In genomic region chr22:46031965-46032851, GRCh38 we compare ENCODE assay signal across 20 cellular contexts. TPM values are rescaled to one million over a fixed set of nuclear protein-coding genes. Genes with fewer than 3 reads are reported as not detected.
DNase-seq lines count a peak whose midpoint lies in the region; ATAC-seq and TF ChIP-seq lines count a peak whose summit lies in the region.
"Had no signal": no experiment of that assay in that cellular context is flagged by ENCODE, and none has a peak within 500 bp of the region (broad histone marks: within the 10 kb centered on the region; RNA-seq: fewer than 3 reads in every experiment).

No MANE protein-coding gene starts in this region.

- 77 to 86% methylated on average over 9 to 13 of the region's 13 CpGs for WGBS in endodermal cell (ENCODE audit: insufficient coverage in 1 of 2, insufficient read length in 1 of 2), 2 experiments

- H3K27me3 ChIP-seq in right atrium auricular region (no peaks in the 10 kb centered on the region), endodermal cell (ENCODE audit: control insufficient read depth, insufficient read depth, low read length, poor library complexity, severe bottlenecking) (peaks cover 15% of the 10 kb centered on the region)

- peaks cover 5% of the 10 kb centered on the region for H3K4me1 Mint-ChIP-seq in endodermal cell
- peaks cover 18% of the 10 kb centered on the region for H3K4me1 Mint-ChIP-seq in nephron

- TF ChIP-seq CTCF in right atrium auricular region (IDR thresholded peaks at IDR 0.05): no peak
- no peak for TF ChIP-seq CTCF in endodermal cell (conservative IDR thresholded peaks at IDR 0.05)
- TF ChIP-seq CTCF in nephron (IDR thresholded peaks at IDR 0.05; ENCODE audit: unreplicated experiment in 3 of 3): no peak

- peaks cover 12% of the 10 kb centered on the region for H3K27me3 Mint-ChIP-seq in endodermal cell (ENCODE audit: insufficient read depth)
- H3K27me3 Mint-ChIP-seq in nephron (ENCODE audit: low read depth): peaks cover 21% of the 10 kb centered on the region

- H3K4me3 ChIP-seq in right atrium auricular region: no peak overlapping the region
- no peak overlapping the region for H3K4me3 ChIP-seq in endodermal cell (ENCODE audit: low read length)
- H3K4me3 ChIP-seq: mucosa of descending colon, thoracic aorta had no signal

- H3K9ac ChIP-seq in endodermal cell (ENCODE audit: extremely low read depth, low read length, poor library complexity, severe bottlenecking): no peak overlapping the region

- H3K27ac ChIP-seq in right atrium auricular region (no peak overlapping the region), endodermal cell (ENCODE audit: low read depth, low read length) (no peak overlapping the region)
- H3K27ac ChIP-seq: thoracic aorta had no signal

- DNase-seq in left cardiac atrium: peak; percentile 17
- DNase-seq in right atrium auricular region (ENCODE audit: low spot score): no peak
- peak; percentile 59 for DNase-seq in endodermal cell
- no peak for DNase-seq in NOMO-1 (lab: John Stamatoyannopoulos, UW; ENCODE audit: unreplicated experiment in 2 of 2)
- no peak for DNase-seq in HT-29 (ENCODE audit: low spot score)
- no peak for DNase-seq in stimulated activated CD4-positive, alpha-beta T cell treated with anti-CD3 and anti-CD28 coated beads, Interleukin-2, amount 100 ng/mL, for 24 hours
- no peak for DNase-seq in T-helper 2 cell
- DNase-seq: activated CD4-positive, CD25-positive, alpha-beta regulatory T cell; effector memory CD8-positive, alpha-beta T cell; foreskin fibroblast; NCI-H187 treated with DMSO at 0.1 percent for 48 hours; NCI-H510A; T-cell had no signal

- peaks cover 0 to 29% of the 10 kb centered on the region in 2 donors for H3K4me1 ChIP-seq in right atrium auricular region
- H3K4me1 ChIP-seq in endodermal cell (ENCODE audit: control insufficient read depth, insufficient read depth, low read length): peaks cover 3% of the 10 kb centered on the region

- H3K27ac Mint-ChIP-seq in endodermal cell (peak overlapping the region; percentile 7), nephron (peak overlapping the region in 2 of 3 experiments; percentile 17 to 81)
- H3K27ac Mint-ChIP-seq: T-cell had no signal

- H3K9me3 ChIP-seq in right atrium auricular region (no peaks in the 10 kb centered on the region), endodermal cell (ENCODE audit: control insufficient read depth, low read length) (no peaks in the 10 kb centered on the region)
- H3K9me3 ChIP-seq: Caco-2, mucosa of descending colon, thoracic aorta had no signal

- intact Hi-C loops in left cardiac atrium (cut with DNase I): no loop called here

- H3K9me3 Mint-ChIP-seq in endodermal cell: no peaks in the 10 kb centered on the region
- H3K9me3 Mint-ChIP-seq in nephron: no peaks in the 10 kb centered on the region
- H3K9me3 Mint-ChIP-seq: activated naive CD4-positive, alpha-beta T cell treated with anti-CD3 and anti-CD28 coated beads, Interleukin-2, amount 50 U/mL, for 72 hours; effector memory CD8-positive, alpha-beta T cell; T-cell had no signal

- H3K36me3 ChIP-seq in right atrium auricular region (no peaks in the 10 kb centered on the region), endodermal cell (ENCODE audit: control insufficient read depth, insufficient read depth, low read length) (no peaks in the 10 kb centered on the region)
- H3K36me3 ChIP-seq: thoracic aorta had no signal

- ATAC-seq in left cardiac atrium: no peak
- ATAC-seq: activated naive CD4-positive, alpha-beta T cell treated with anti-CD3 and anti-CD28 coated beads, Interleukin-2, amount 50 U/mL, for 72 hours; effector memory CD8-positive, alpha-beta T cell; mucosa of descending colon; T-cell had no signal

- H3K4me3 Mint-ChIP-seq in endodermal cell (no peak overlapping the region), nephron (no peak overlapping the region)
- H3K4me3 Mint-ChIP-seq: effector memory CD8-positive, alpha-beta T cell; T-cell had no signal

- H3K36me3 Mint-ChIP-seq in endodermal cell (ENCODE audit: low read depth) (no peaks in the 10 kb centered on the region), nephron (ENCODE audit: low read depth) (no peaks in the 10 kb centered on the region)
- H3K36me3 Mint-ChIP-seq: activated naive CD4-positive, alpha-beta T cell treated with anti-CD3 and anti-CD28 coated beads, Interleukin-2, amount 50 U/mL, for 72 hours; T-cell had no signal

RNA-seq across cellular contexts. Expression of gene WNT7B, which starts 55.2 kb away (rescaled TPM):
- total RNA-seq in left cardiac atrium: not detected
- total RNA-seq in right atrium auricular region: under 1 TPM in 1 of 2 donors, not detected in 1; 0.19 TPM
- not detected for total RNA-seq in endodermal cell
- 15.0 TPM for polyA plus RNA-seq in endodermal cell (2013, experiment 1 of 2)
- 12.3 TPM for polyA plus RNA-seq in endodermal cell (2013, experiment 2 of 2)
- 17.4 and 31.4 TPM in 2 replicates for total RNA-seq in HT-29 (2014; rRNA removed; shearing (Covaris generic))
- total RNA-seq: G401, mucosa of descending colon, pulmonary artery endothelial cell, thoracic aorta had no signal

Comparison
In these comparisons a context has a peak if more than half of its experiments do, and no peak if none do; other contexts are left out.
1. DNase-seq: peak in left cardiac atrium (single experiment) and endodermal cell (single experiment); none in right atrium auricular region (single experiment), NOMO-1 (0 of 2), HT-29 (single experiment), stimulated activated CD4-positive, alpha-beta T cell treated with anti-CD3 and anti-CD28 coated beads, Interleukin-2, amount 100 ng/mL, for 24 hours (0 of 2) and T-helper 2 cell (0 of 5).
2. RNA of gene WNT7B, which starts 55.2 kb away (total RNA-seq): 17.4 to 31.4 TPM in HT-29; 0.19 TPM in right atrium auricular region, not detected in left cardiac atrium and not detected in endodermal cell; every median in the first group is over 10 times any median in the second.